Comparison of ENCODE assay signal across 8 cellular contexts in genomic region chr4:55346851-55347255, GRCh38. TPM values are rescaled to one million over a fixed set of nuclear protein-coding genes. Genes with fewer than 3 reads are reported as not detected.
DNase-seq lines count a peak whose midpoint lies in the region; ATAC-seq and TF ChIP-seq lines count a peak whose summit lies in the region.

No MANE protein-coding gene starts in this region.

- DNase-seq in Caco-2, result no peak
- DNase-seq in Jurkat, Clone E6-1 (ENCODE audit: low read depth, low spot score), result no peak
- DNase-seq in colonic mucosa, result no peak
- DNase-seq in naive B cell, result no peak
- no peak for DNase-seq in GM19238 (ENCODE audit: insufficient read length, low spot score)
- no peak for DNase-seq in middle frontal gyrus (ENCODE audit: extremely low spot score, low spot score)
- DNase-seq in DMS153 treated with DMSO at 0.1 percent for 48 hours (lab: John Stamatoyannopoulos, UW; ENCODE audit: unreplicated experiment), result no peak

- H3K27me3 ChIP-seq in Caco-2 (replicated peaks; ENCODE audit: control insufficient read depth, insufficient read depth, low read length) (no peaks in the 10 kb centered on the region), colonic mucosa (no peaks in the 10 kb centered on the region)

- intact Hi-C loops in Caco-2 (cut with micrococcal nuclease; ENCODE audit: unreplicated experiment), result loop anchor here (2.0 to 5.0 kb wide), 4 partner anchors 48 to 200 kb away; partner anchors contain the start of genes CLOCK and TMEM165
- intact Hi-C loops in colonic mucosa (cut with DNase I), result loop anchor here (5.0 to 10.0 kb wide), 3 partner anchors 50 to 288 kb away; partner anchors contain the start of genes NMU and TMEM165

- POLR2A ChIA-PET in Caco-2 (lab: Charles Lee), result no interaction called here

- H3K36me3 Mint-ChIP-seq in Caco-2 (ENCODE audit: insufficient read depth, unreplicated experiment) (peaks cover 6% of the 10 kb centered on the region), naive B cell (no peaks in the 10 kb centered on the region)

- no TSS peak for BruUV-seq in Caco-2 (replicated peaks; lab: Mats Ljungman, UMichigan)

- H3K4me1 Mint-ChIP-seq in Caco-2 (ENCODE audit: low read depth, unreplicated experiment) (peaks cover 22% of the 10 kb centered on the region), naive B cell (peaks cover 0 to 12% (median 7%) of the 10 kb centered on the region in 3 donors)

- peak overlapping the region; percentile 97 for H3K27ac ChIP-seq in colonic mucosa

- no peak for TF ChIP-seq CTCF in Caco-2 (IDR thresholded peaks at IDR 0.05; ENCODE audit: insufficient read depth in 1 of 2, low read depth in 1 of 2, low read length in 1 of 2, severe bottlenecking in 1 of 2, unreplicated experiment in 1 of 2)
- TF ChIP-seq CTCF in colonic mucosa (IDR thresholded peaks at IDR 0.05), result no peak

- no peaks in the 10 kb centered on the region for H3K27me3 Mint-ChIP-seq in Caco-2 (ENCODE audit: insufficient read depth, unreplicated experiment)
- H3K27me3 Mint-ChIP-seq in naive B cell, result no peaks in the 10 kb centered on the region

- H3K4me3 ChIP-seq in Caco-2 (ENCODE audit: low read depth, low read length), result peak overlapping the region; percentile 55
- peak overlapping the region; percentile 85 for H3K4me3 ChIP-seq in Jurkat, Clone E6-1 (ENCODE audit: low read length)
- peak overlapping the region; percentile 73 for H3K4me3 ChIP-seq in colonic mucosa

- ATAC-seq in naive B cell (ENCODE audit: low read depth in 2 of 2) (no peak), HG02678 (IDR thresholded peaks at IDR 0.05; ENCODE audit: unreplicated experiment) (no peak)

- H3K36me3 ChIP-seq in Caco-2 (ENCODE audit: control insufficient read depth, insufficient read depth, low read length) (no peaks in the 10 kb centered on the region), colonic mucosa (no peaks in the 10 kb centered on the region)

- H3K9me3 Mint-ChIP-seq in Caco-2 (ENCODE audit: unreplicated experiment) (no peaks in the 10 kb centered on the region), naive B cell (no peaks in the 10 kb centered on the region)

- CTCF ChIA-PET in Caco-2 (lab: Charles Lee), result interaction anchor here (1.0 kb wide), 1 partner anchor 10 kb away, joined by 4 read pairs; no protein-coding TSS in a partner anchor

- H3K4me1 ChIP-seq in Caco-2 (peaks cover 9% of the 10 kb centered on the region; the same call in 1 of the 2 replicates), colonic mucosa (no peaks in the 10 kb centered on the region)

- H3K9me3 ChIP-seq in Caco-2 (no peaks in the 10 kb centered on the region), colonic mucosa (no peaks in the 10 kb centered on the region)

- H3K9ac ChIP-seq in colonic mucosa (ENCODE audit: low read depth in 2 of 2, low read length in 2 of 2), result peak overlapping the region; percentile 78 to 83

- peak overlapping the region; percentile 84 for H3K4me3 Mint-ChIP-seq in Caco-2 (ENCODE audit: unreplicated experiment)
- H3K4me3 Mint-ChIP-seq in naive B cell, result peak overlapping the region; percentile 79 to 95 (median 88)

- H3K27ac Mint-ChIP-seq in Caco-2 (ENCODE audit: unreplicated experiment), result peak overlapping the region; percentile 93
- peak overlapping the region in 4 of 6 donors; percentile 30 to 72 (median 50) for H3K27ac Mint-ChIP-seq in naive B cell

RNA-seq across cellular contexts. Expression of gene SRD5A3, which starts 0.8 kb away (rescaled TPM):
- total RNA-seq in Caco-2 (2022), result 22.6 and 26.9 TPM in 2 replicates
- polyA plus RNA-seq in Jurkat, Clone E6-1 (2012; ENCODE audit: insufficient read depth, insufficient read length), result 78.8 TPM
- 10 to 100 TPM; 18.8 to 22.2 TPM for total RNA-seq in colonic mucosa
- 1 to 10 TPM; 3.9 to 9.6 (median 5.5) TPM for polyA plus RNA-seq in naive B cell (ENCODE audit: low read depth in 6 of 6)

RNA-seq across cellular contexts. Expression of gene TMEM165, which starts 48.9 kb away (rescaled TPM):
- total RNA-seq in Caco-2 (2022), result 90.4 and 91.9 TPM in 2 replicates
- polyA plus RNA-seq in Jurkat, Clone E6-1 (2012; ENCODE audit: insufficient read depth, insufficient read length), result 33.1 TPM
- 10 to 100 TPM; 70.0 to 80.0 TPM for total RNA-seq in colonic mucosa
- 10 to 100 TPM; 38.0 to 67.3 (median 51.7) TPM for polyA plus RNA-seq in naive B cell (ENCODE audit: low read depth in 6 of 6)
